ENCODE assay signal across 21 cellular contexts in genomic region chr5:153767221-153768218, GRCh38.
"Had no signal": no experiment of that assay in that cellular context is flagged by ENCODE, and none has a peak within 500 bp of the region (broad histone marks: within the 10 kb centered on the region; RNA-seq: fewer than 3 reads in every experiment).

No MANE protein-coding gene starts in this region.

- H3K4me3 ChIP-seq: mucosa of descending colon, right atrium auricular region, upper lobe of left lung had no signal

- ATAC-seq: activated CD8-positive, alpha-beta T cell treated with anti-CD3 and anti-CD28 coated beads for 36 hours; activated naive CD8-positive, alpha-beta T cell treated with anti-CD3 and anti-CD28 coated beads, Interleukin-2, amount 50 U/mL, for 24 hours; foreskin keratinocyte; left colon; mucosa of descending colon had no signal

- H3K27ac ChIP-seq: foreskin keratinocyte, right atrium auricular region, upper lobe of left lung, WERI-Rb-1 had no signal

- H3K4me1 ChIP-seq: foreskin keratinocyte, right atrium auricular region, upper lobe of left lung had no signal

- H3K9me3 ChIP-seq: mucosa of descending colon, right atrium auricular region, upper lobe of left lung had no signal

- H3K4me1 Mint-ChIP-seq: activated CD4-positive, alpha-beta T cell treated with anti-CD3 and anti-CD28 coated beads, Interleukin-2, amount 10 ng/mL, durations not matched to agents 7 days and 5 days; activated naive CD8-positive, alpha-beta T cell treated with anti-CD3 and anti-CD28 coated beads, Interleukin-2, amount 50 U/mL, for 24 hours had no signal

- H3K27me3 ChIP-seq: foreskin keratinocyte, right atrium auricular region, upper lobe of left lung had no signal

- H3K36me3 ChIP-seq: right atrium auricular region, upper lobe of left lung, WERI-Rb-1 had no signal

- H3K9me3 Mint-ChIP-seq: activated CD4-positive, alpha-beta T cell treated with anti-CD3 and anti-CD28 coated beads, Interleukin-2, amount 10 ng/mL, durations not matched to agents 7 days and 5 days; activated CD8-positive, alpha-beta T cell treated with anti-CD3 and anti-CD28 coated beads for 36 hours; activated T-helper 1 cell treated with anti-CD3 and anti-CD28 coated beads, Interleukin-12 subunit alpha, Interleukin-12 subunit beta, Interleukin-2, Interleukin-4 antibody, amounts not matched to agents 30 ng/mL and 10 ng/mL and 1 ng/mL, durations not matched to agents 14 hours and 24 hours and 36 hours; nephron progenitor cell had no signal

- DNase-seq: activated CD4-positive, alpha-beta T cell treated with anti-CD3 and anti-CD28 coated beads, Interleukin-2, amount 10 ng/mL, durations not matched to agents 7 days and 5 days; activated CD4-positive, CD25-positive, alpha-beta regulatory T cell treated with anti-CD3 and anti-CD28 coated beads, Interleukin-2, amount 50 U/mL, for 72 hours; activated CD8-positive, alpha-beta T cell treated with anti-CD3 and anti-CD28 coated beads for 36 hours; activated gamma-delta T cell; activated naive CD4-positive, alpha-beta T cell treated with anti-CD3 and anti-CD28 coated beads, Interleukin-2, amount 50 U/mL, for 16 hours; activated naive CD8-positive, alpha-beta T cell treated with anti-CD3 and anti-CD28 coated beads, Interleukin-2, amount 50 U/mL, for 24 hours; dermis blood vessel endothelial cell; effector CD8-positive, alpha-beta T cell; erythroblast; foreskin keratinocyte; left colon; mesenchymal stem cell; mucosa of descending colon; nephron progenitor cell; stimulated activated CD4-positive, alpha-beta T cell treated with anti-CD3 and anti-CD28 coated beads, Interleukin-4, amount 100 ng/mL, for 24 hours; stimulated activated naive CD4-positive, alpha-beta T cell treated with Interleukin-2 at 50 U/mL for 16 hours; upper lobe of left lung; WERI-Rb-1 had no signal

- H3K27me3 Mint-ChIP-seq: activated CD4-positive, alpha-beta T cell treated with anti-CD3 and anti-CD28 coated beads, Interleukin-2, amount 10 ng/mL, durations not matched to agents 7 days and 5 days; activated CD8-positive, alpha-beta T cell treated with anti-CD3 and anti-CD28 coated beads for 36 hours; activated naive CD8-positive, alpha-beta T cell treated with anti-CD3 and anti-CD28 coated beads, Interleukin-2, amount 50 U/mL, for 24 hours had no signal

- H3K4me3 Mint-ChIP-seq: activated CD4-positive, alpha-beta T cell treated with anti-CD3 and anti-CD28 coated beads, Interleukin-2, amount 10 ng/mL, durations not matched to agents 7 days and 5 days; activated CD8-positive, alpha-beta T cell treated with anti-CD3 and anti-CD28 coated beads for 36 hours; activated naive CD8-positive, alpha-beta T cell treated with anti-CD3 and anti-CD28 coated beads, Interleukin-2, amount 50 U/mL, for 24 hours; activated T-helper 1 cell treated with anti-CD3 and anti-CD28 coated beads, Interleukin-12 subunit alpha, Interleukin-12 subunit beta, Interleukin-2, Interleukin-4 antibody, amounts not matched to agents 30 ng/mL and 10 ng/mL and 1 ng/mL, durations not matched to agents 14 hours and 24 hours and 36 hours; nephron progenitor cell had no signal

- H3K27ac Mint-ChIP-seq: activated CD4-positive, alpha-beta T cell treated with anti-CD3 and anti-CD28 coated beads, Interleukin-2, amount 10 ng/mL, durations not matched to agents 7 days and 5 days; activated CD8-positive, alpha-beta T cell treated with anti-CD3 and anti-CD28 coated beads for 36 hours; activated naive CD8-positive, alpha-beta T cell treated with anti-CD3 and anti-CD28 coated beads, Interleukin-2, amount 50 U/mL, for 24 hours; activated T-helper 1 cell treated with anti-CD3 and anti-CD28 coated beads, Interleukin-12 subunit alpha, Interleukin-12 subunit beta, Interleukin-2, Interleukin-4 antibody, amounts not matched to agents 30 ng/mL and 10 ng/mL and 1 ng/mL, durations not matched to agents 14 hours and 24 hours and 36 hours; nephron progenitor cell; progenitor cell of endocrine pancreas had no signal
